In genomic region chr2:19933351-19933981, GRCh38 we compare ENCODE assay signal across 1 cellular context.
TF ChIP-seq lines count a peak whose summit lies in the region.

No MANE protein-coding gene starts in this region.

TF ChIP-seq in HepG2, 621 proteins besides CTCF, POLR2A, EP300 and RAD21 (continues in another document):
- no peak; the same call in 1 of the 2 replicates for TF ChIP-seq HNF1A (IDR thresholded peaks at IDR 0.05; ENCODE audit: low read depth)
- TF ChIP-seq HNF1A (CRISPR knock-in tag; IDR thresholded peaks at IDR 0.05; ENCODE audit: borderline replicate concordance): peak; percentile 15; the same call in 1 of the 2 replicates
- no peak for TF ChIP-seq ZEB1 (IDR thresholded peaks at IDR 0.05; ENCODE audit: insufficient replicate concordance, low read depth)
- no peak for TF ChIP-seq ZBTB1 (CRISPR knock-in tag; IDR thresholded peaks at IDR 0.05; ENCODE audit: borderline replicate concordance)
- no peak for TF ChIP-seq POLR2AphosphoS2 (IDR thresholded peaks at IDR 0.05; ENCODE audit: low read depth, low read length)
- TF ChIP-seq ZSCAN5A (CRISPR knock-in tag; IDR thresholded peaks at IDR 0.05; ENCODE audit: borderline replicate concordance): no peak
- TF ChIP-seq ZBTB26 (CRISPR knock-in tag; IDR thresholded peaks at IDR 0.05; ENCODE audit: borderline replicate concordance): no peak
- no peak for TF ChIP-seq NAIF1 (CRISPR knock-in tag; IDR thresholded peaks at IDR 0.05; ENCODE audit: borderline replicate concordance)
- no peak for TF ChIP-seq ZMAT5 (CRISPR knock-in tag; IDR thresholded peaks at IDR 0.05; ENCODE audit: borderline replicate concordance, low read depth)
- TF ChIP-seq HOXA9 (CRISPR knock-in tag; IDR thresholded peaks at IDR 0.05; ENCODE audit: borderline replicate concordance): no peak
- no peak for TF ChIP-seq CENPX (CRISPR knock-in tag; IDR thresholded peaks at IDR 0.05)
- no peak for TF ChIP-seq ZSCAN30 (CRISPR knock-in tag; IDR thresholded peaks at IDR 0.05)
- TF ChIP-seq NR2F6 (IDR thresholded peaks at IDR 0.05): no peak
- TF ChIP-seq NR2F6 (CRISPR knock-in tag; IDR thresholded peaks at IDR 0.05): no peak
- TF ChIP-seq AHDC1 (CRISPR knock-in tag; IDR thresholded peaks at IDR 0.05; ENCODE audit: borderline replicate concordance): peak; percentile 13; the same call in 1 of the 2 replicates
- 0 out of 2 replicates have a peak, but pooled peaks have one; percentile 13 for TF ChIP-seq FOSL2 (CRISPR knock-in tag; IDR thresholded peaks at IDR 0.05)
- 0 out of 2 replicates have a peak, but pooled peaks have one; percentile 31 for TF ChIP-seq TBX2 (CRISPR knock-in tag; IDR thresholded peaks at IDR 0.05; ENCODE audit: borderline replicate concordance)
- no peak for TF ChIP-seq ZNF678 (CRISPR knock-in tag; IDR thresholded peaks at IDR 0.05)
- TF ChIP-seq RXRA (CRISPR knock-in tag; IDR thresholded peaks at IDR 0.05): no peak
- no peak for TF ChIP-seq ZNF10 (CRISPR knock-in tag; IDR thresholded peaks at IDR 0.05; ENCODE audit: borderline replicate concordance, low read depth)
- TF ChIP-seq SCMH1 (CRISPR knock-in tag; IDR thresholded peaks at IDR 0.05; ENCODE audit: borderline replicate concordance): no peak
- peak; percentile 57 for TF ChIP-seq SAP130 (CRISPR knock-in tag; IDR thresholded peaks at IDR 0.05; ENCODE audit: low read depth)
- no peak for TF ChIP-seq MTF2 (CRISPR knock-in tag; IDR thresholded peaks at IDR 0.05; ENCODE audit: borderline replicate concordance)
- TF ChIP-seq ZSCAN31 (CRISPR knock-in tag; IDR thresholded peaks at IDR 0.05; ENCODE audit: low read depth): 0 out of 2 replicates have a peak, but pooled peaks have one; percentile 37
- no peak for TF ChIP-seq ZNF879 (CRISPR knock-in tag; IDR thresholded peaks at IDR 0.05)
- peak; percentile 82 for TF ChIP-seq ZNF12 (CRISPR knock-in tag; IDR thresholded peaks at IDR 0.05)
- TF ChIP-seq ELF4 (CRISPR knock-in tag; IDR thresholded peaks at IDR 0.05; ENCODE audit: borderline replicate concordance): no peak
- no peak for TF ChIP-seq POLR2AphosphoS5 (IDR thresholded peaks at IDR 0.05; ENCODE audit: low read depth, low read length)
- no peak for TF ChIP-seq ZNF629 (CRISPR knock-in tag; conservative IDR thresholded peaks at IDR 0.05)
- TF ChIP-seq ATF1 (CRISPR knock-in tag; IDR thresholded peaks at IDR 0.05): 0 out of 2 replicates have a peak, but pooled peaks have one; percentile 30
- TF ChIP-seq PCBP2 (optimal IDR thresholded peaks at IDR 0.05; ENCODE audit: low read depth, low read length, poor library complexity, severe bottlenecking): no peak
- TF ChIP-seq ZNF556 (CRISPR knock-in tag; IDR thresholded peaks at IDR 0.05; ENCODE audit: borderline replicate concordance): no peak
- TF ChIP-seq ARNT2 (CRISPR knock-in tag; IDR thresholded peaks at IDR 0.05; ENCODE audit: low read depth): no peak
- no peak for TF ChIP-seq ZNF407 (CRISPR knock-in tag; IDR thresholded peaks at IDR 0.05; ENCODE audit: not compliant biosample characterization)
- TF ChIP-seq ZNF674 (CRISPR knock-in tag; IDR thresholded peaks at IDR 0.05; ENCODE audit: low read depth): no peak
- TF ChIP-seq ETV5 (CRISPR knock-in tag; IDR thresholded peaks at IDR 0.05; ENCODE audit: borderline replicate concordance): peak; percentile 36; the same call in 1 of the 2 replicates
- no peak for TF ChIP-seq NR2F2 (IDR thresholded peaks at IDR 0.05; ENCODE audit: borderline replicate concordance, low read depth)
